In genomic region chr15:36284911-36285310, GRCh38 we compare ENCODE assay signal across 14 cellular contexts.
DNase-seq lines count a peak whose midpoint lies in the region; TF ChIP-seq lines count a peak whose summit lies in the region.
"Had no signal": no experiment of that assay in that cellular context is flagged by ENCODE, and none has a peak within 500 bp of the region (broad histone marks: within the 10 kb centered on the region; RNA-seq: fewer than 3 reads in every experiment).

No MANE protein-coding gene starts in this region.

- H3K27ac Mint-ChIP-seq in HFFc6 (no peak overlapping the region), chondrocyte (ENCODE audit: unreplicated experiment) (no peak overlapping the region)
- H3K27ac Mint-ChIP-seq: CD4-positive, alpha-beta T cell; GM23338 had no signal

- TF ChIP-seq CTCF in AG10803 (conservative IDR thresholded peaks at IDR 0.05; ENCODE audit: low read length) (no peak), HFFc6 (IDR thresholded peaks at IDR 0.05) (no peak), chondrocyte (IDR thresholded peaks at IDR 0.05) (no peak)

- H3K9me3 Mint-ChIP-seq in HFFc6 (no peaks in the 10 kb centered on the region; the same call in 1 of the 2 replicates), chondrocyte (ENCODE audit: low read depth) (no peaks in the 10 kb centered on the region)
- H3K9me3 Mint-ChIP-seq: CD4-positive, alpha-beta T cell had no signal

- H3K4me1 Mint-ChIP-seq in HFFc6 (ENCODE audit: low read depth): no peaks in the 10 kb centered on the region
- H3K4me1 Mint-ChIP-seq in chondrocyte (ENCODE audit: low read depth): no peaks in the 10 kb centered on the region
- H3K4me1 Mint-ChIP-seq: GM23338 had no signal

- no peak overlapping the region for H3K4me3 ChIP-seq in AG10803 (ENCODE audit: low read length)
- H3K4me3 ChIP-seq: GM23338, K562 had no signal

- H3K27me3 Mint-ChIP-seq in HFFc6 (ENCODE audit: insufficient read depth) (no peaks in the 10 kb centered on the region; the same call in 1 of the 2 replicates), chondrocyte (ENCODE audit: low read depth) (no peaks in the 10 kb centered on the region)
- H3K27me3 Mint-ChIP-seq: CD4-positive, alpha-beta T cell had no signal

- DNase-seq in AG10803 (ENCODE audit: low read depth): peak; percentile 53
- DNase-seq in EL: peak; percentile 4
- peak; percentile 20 for DNase-seq in HFFc6
- DNase-seq in stimulated activated CD4-positive, alpha-beta T cell treated with anti-CD3 and anti-CD28 coated beads, Interleukin-15, amount 100 ng/mL, for 24 hours: no peak
- no peak for DNase-seq in AML-193 (lab: John Stamatoyannopoulos, UW)
- DNase-seq in chondrocyte (ENCODE audit: low spot score): no peak
- DNase-seq: BE2C; CD4-positive, alpha-beta T cell; DMS153; DMS79; HCEC 1CT; IMR-90 had no signal

- H3K4me3 Mint-ChIP-seq in HFFc6 (no peak overlapping the region), chondrocyte (ENCODE audit: unreplicated experiment) (no peak overlapping the region)
- H3K4me3 Mint-ChIP-seq: CD4-positive, alpha-beta T cell; GM23338 had no signal

- 0 out of 2 replicates have a peak, but pooled peaks cover 4% of the 10 kb centered on the region for H3K36me3 Mint-ChIP-seq in HFFc6 (ENCODE audit: low read depth)
- no peaks in the 10 kb centered on the region for H3K36me3 Mint-ChIP-seq in chondrocyte (ENCODE audit: low read depth)

Comparison
In these comparisons a context has a peak if more than half of its experiments do, and no peak if none do; other contexts are left out.
1. DNase-seq: peak in AG10803 (single experiment), EL (single experiment) and HFFc6 (single experiment); none in stimulated activated CD4-positive, alpha-beta T cell treated with anti-CD3 and anti-CD28 coated beads, Interleukin-15, amount 100 ng/mL, for 24 hours (single experiment), AML-193 (0 of 2) and chondrocyte (single experiment).